In the genomic region with DNA sequence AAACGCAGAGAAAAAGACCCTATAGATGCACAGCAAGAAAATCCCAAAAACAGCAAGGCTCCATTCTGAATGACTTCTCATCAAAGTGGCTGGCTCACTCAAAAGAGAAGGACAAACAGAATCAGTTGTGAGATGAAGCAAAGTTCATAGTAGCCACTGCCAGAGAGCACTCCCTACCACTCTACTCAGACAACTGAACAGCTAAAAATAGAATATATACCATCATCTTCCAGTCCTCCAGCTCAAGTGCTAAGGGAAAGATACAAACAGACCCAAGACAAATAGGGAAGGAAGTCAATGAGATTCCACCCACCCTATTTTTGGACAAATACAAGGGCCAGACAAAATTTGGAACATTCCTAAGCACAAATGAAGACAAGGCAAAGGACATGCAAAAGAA, we compare ENCODE assay signal across 1 cellular context.
TF ChIP-seq lines count a peak whose summit lies in the region.

No MANE protein-coding gene starts in this region.

TF ChIP-seq in GM12878, 131 proteins besides CTCF, POLR2A, EP300 and RAD21 (continued from another document):
- no peak for TF ChIP-seq MYB (IDR thresholded peaks at IDR 0.05; ENCODE audit: borderline replicate concordance, low read depth, low read length)
